ENCODE assay signal across 1 cellular context in genomic region chr7:92955081-92955480, GRCh38.
TF ChIP-seq lines count a peak whose summit lies in the region.

No MANE protein-coding gene starts in this region.

TF ChIP-seq in SK-N-SH treated with all-trans-retinoic acid at 6 μM for 48 hours, 23 proteins besides CTCF, POLR2A, EP300 and RAD21 (continued from another document):
- TF ChIP-seq PATZ1 (CRISPR knock-in tag; IDR thresholded peaks at IDR 0.05; ENCODE audit: borderline replicate concordance) (no peak), ZFP3 (CRISPR knock-in tag; IDR thresholded peaks at IDR 0.05) (no peak), ZC3H10 (CRISPR knock-in tag; IDR thresholded peaks at IDR 0.05) (no peak), TSHZ2 (CRISPR knock-in tag; IDR thresholded peaks at IDR 0.05) (no peak), BACH2 (CRISPR knock-in tag; IDR thresholded peaks at IDR 0.05; ENCODE audit: borderline replicate concordance) (no peak), ARNTL (CRISPR knock-in tag; IDR thresholded peaks at IDR 0.05; ENCODE audit: borderline replicate concordance, low read depth) (no peak), CREB5 (CRISPR knock-in tag; IDR thresholded peaks at IDR 0.05; ENCODE audit: low read depth) (no peak), ZFP30 (CRISPR knock-in tag; IDR thresholded peaks at IDR 0.05) (no peak)
